Comparison of ENCODE assay signal across 1 cellular context in the genomic region with DNA sequence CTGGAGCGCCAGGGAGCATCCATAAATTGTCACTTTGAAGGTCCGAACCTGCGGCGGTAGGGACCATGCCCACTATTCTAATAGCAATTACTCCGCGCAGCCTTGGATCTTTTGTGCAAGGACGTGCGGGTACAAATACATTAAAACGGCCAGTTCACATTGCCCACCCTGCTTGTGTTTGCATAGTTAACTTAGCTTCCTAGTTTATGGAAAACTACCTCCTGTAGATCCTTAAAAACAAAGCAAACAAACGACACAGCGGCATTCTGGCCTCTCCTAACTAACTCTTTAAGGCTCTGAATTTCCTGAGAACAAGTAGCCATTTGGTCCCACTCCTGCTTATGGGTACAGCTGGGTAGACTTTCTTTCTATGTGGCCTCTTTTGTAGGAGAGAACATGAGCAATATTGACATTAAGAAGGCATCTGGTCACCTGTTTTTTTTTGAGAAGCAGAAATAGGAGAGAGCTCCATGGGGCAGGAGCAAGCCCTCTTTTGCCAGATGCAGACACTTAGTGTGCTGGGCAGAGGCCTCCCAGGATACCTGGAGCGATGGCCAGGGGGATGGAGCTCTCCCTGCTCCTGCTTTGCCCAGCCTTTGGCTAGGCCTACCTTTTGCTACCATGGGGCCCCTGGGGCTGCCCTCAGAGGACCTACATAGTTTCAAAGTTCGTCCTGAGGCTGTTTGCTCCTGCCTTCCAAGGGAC.
TF ChIP-seq lines count a peak whose summit lies in the region.

No MANE protein-coding gene starts in this region.

TF ChIP-seq in H1, 55 proteins besides CTCF, POLR2A, EP300 and RAD21:
- no peak for TF ChIP-seq NRF1 (IDR thresholded peaks at IDR 0.05; ENCODE audit: low read depth, low read length)
- peak; percentile 11 for TF ChIP-seq ASH2L (IDR thresholded peaks at IDR 0.05; ENCODE audit: low read length)
